In the genomic region with DNA sequence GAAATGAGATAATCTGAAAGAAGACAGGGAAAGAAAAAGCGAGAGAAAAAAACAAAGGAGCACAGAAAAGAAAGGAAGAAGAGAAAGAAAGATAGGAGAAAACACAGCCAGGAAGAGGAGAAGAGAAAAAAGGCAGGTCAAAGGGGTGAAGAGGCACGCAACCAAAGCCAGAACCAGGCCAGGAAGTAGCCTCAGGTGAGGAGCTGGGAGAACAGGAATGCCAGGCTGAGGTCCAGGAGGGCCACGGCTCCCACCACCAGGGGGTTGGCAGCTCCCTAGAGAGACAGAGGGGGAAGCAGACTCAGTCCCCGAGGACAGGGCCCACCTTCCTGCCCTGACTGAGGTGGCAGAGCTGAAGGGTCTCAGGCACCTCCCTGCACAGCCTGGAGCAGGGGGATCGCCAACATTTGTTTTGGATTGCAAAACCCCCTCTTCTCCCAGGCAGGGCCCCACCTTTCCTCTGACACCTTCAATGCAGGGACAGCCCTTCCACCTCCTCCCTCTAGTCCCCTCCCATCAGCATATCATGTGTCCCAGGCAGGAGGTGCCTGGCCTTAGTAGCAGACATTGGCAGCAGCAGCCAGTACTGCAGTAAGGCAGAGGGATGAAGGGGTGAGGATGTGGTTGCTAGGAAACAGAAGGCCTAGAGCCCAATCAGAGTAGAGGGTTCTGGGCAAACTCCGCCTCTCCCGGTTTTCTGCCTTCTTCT, we compare ENCODE assay signal across 1 cellular context.
TF ChIP-seq lines count a peak whose summit lies in the region.

No MANE protein-coding gene starts in this region.

TF ChIP-seq in HepG2, 621 proteins besides CTCF, POLR2A, EP300 and RAD21 (continued from another document and continues in another):
- TF ChIP-seq PAXIP1 (CRISPR knock-in tag; conservative IDR thresholded peaks at IDR 0.05) = no peak
- 0 out of 2 replicates have a peak, but pooled peaks have one; percentile 4 for TF ChIP-seq ZNF414 (CRISPR knock-in tag; IDR thresholded peaks at IDR 0.05)
- no peak for TF ChIP-seq PAF1 (CRISPR knock-in tag; IDR thresholded peaks at IDR 0.05)
- 0 out of 2 replicates have a peak, but pooled peaks have one; percentile 59 for TF ChIP-seq ZNF512B (CRISPR knock-in tag; IDR thresholded peaks at IDR 0.05; ENCODE audit: borderline replicate concordance)
- TF ChIP-seq ZNF777 (CRISPR knock-in tag; IDR thresholded peaks at IDR 0.05) = no peak
- TF ChIP-seq, protein P1, sequence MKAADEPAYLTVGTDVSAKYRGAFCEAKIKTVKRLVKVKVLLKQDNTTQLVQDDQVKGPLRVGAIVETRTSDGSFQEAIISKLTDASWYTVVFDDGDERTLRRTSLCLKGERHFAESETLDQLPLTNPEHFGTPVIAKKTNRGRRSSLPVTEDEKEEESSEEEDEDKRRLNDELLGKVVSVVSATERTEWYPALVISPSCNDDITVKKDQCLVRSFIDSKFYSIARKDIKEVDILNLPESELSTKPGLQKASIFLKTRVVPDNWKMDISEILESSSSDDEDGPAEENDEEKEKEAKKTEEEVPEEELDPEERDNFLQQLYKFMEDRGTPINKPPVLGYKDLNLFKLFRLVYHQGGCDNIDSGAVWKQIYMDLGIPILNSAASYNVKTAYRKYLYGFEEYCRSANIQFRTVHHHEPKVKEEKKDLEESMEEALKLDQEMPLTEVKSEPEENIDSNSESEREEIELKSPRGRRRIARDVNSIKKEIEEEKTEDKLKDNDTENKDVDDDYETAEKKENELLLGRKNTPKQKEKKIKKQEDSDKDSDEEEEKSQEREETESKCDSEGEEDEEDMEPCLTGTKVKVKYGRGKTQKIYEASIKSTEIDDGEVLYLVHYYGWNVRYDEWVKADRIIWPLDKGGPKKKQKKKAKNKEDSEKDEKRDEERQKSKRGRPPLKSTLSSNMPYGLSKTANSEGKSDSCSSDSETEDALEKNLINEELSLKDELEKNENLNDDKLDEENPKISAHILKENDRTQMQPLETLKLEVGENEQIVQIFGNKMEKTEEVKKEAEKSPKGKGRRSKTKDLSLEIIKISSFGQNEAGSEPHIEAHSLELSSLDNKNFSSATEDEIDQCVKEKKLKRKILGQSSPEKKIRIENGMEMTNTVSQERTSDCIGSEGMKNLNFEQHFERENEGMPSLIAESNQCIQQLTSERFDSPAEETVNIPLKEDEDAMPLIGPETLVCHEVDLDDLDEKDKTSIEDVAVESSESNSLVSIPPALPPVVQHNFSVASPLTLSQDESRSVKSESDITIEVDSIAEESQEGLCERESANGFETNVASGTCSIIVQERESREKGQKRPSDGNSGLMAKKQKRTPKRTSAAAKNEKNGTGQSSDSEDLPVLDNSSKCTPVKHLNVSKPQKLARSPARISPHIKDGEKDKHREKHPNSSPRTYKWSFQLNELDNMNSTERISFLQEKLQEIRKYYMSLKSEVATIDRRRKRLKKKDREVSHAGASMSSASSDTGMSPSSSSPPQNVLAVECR (CRISPR knock-in tag; IDR thresholded peaks at IDR 0.05; ENCODE audit: borderline replicate concordance) = no peak
- TF ChIP-seq ZNF350 (CRISPR knock-in tag; IDR thresholded peaks at IDR 0.05; ENCODE audit: borderline replicate concordance, low read depth) = peak; percentile 61; the same call in 1 of the 2 replicates
- no peak for TF ChIP-seq ZNF547 (CRISPR knock-in tag; IDR thresholded peaks at IDR 0.05)
- TF ChIP-seq HDAC1 (CRISPR knock-in tag; IDR thresholded peaks at IDR 0.05) = no peak
- TF ChIP-seq ZFX (CRISPR knock-in tag; IDR thresholded peaks at IDR 0.05; ENCODE audit: low read depth) = peak; percentile 19; the same call in 1 of the 2 replicates
- TF ChIP-seq CENPT (CRISPR knock-in tag; IDR thresholded peaks at IDR 0.05; ENCODE audit: low read depth) = no peak
- no peak for TF ChIP-seq NFIC (IDR thresholded peaks at IDR 0.05; ENCODE audit: low read length)
- TF ChIP-seq CSRNP1 (CRISPR knock-in tag; IDR thresholded peaks at IDR 0.05) = no peak
- TF ChIP-seq, protein P2, sequence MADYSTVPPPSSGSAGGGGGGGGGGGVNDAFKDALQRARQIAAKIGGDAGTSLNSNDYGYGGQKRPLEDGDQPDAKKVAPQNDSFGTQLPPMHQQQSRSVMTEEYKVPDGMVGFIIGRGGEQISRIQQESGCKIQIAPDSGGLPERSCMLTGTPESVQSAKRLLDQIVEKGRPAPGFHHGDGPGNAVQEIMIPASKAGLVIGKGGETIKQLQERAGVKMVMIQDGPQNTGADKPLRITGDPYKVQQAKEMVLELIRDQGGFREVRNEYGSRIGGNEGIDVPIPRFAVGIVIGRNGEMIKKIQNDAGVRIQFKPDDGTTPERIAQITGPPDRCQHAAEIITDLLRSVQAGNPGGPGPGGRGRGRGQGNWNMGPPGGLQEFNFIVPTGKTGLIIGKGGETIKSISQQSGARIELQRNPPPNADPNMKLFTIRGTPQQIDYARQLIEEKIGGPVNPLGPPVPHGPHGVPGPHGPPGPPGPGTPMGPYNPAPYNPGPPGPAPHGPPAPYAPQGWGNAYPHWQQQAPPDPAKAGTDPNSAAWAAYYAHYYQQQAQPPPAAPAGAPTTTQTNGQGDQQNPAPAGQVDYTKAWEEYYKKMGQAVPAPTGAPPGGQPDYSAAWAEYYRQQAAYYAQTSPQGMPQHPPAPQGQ (CRISPR knock-in tag; IDR thresholded peaks at IDR 0.05; ENCODE audit: borderline replicate concordance) = no peak
- no peak; the same call in 1 of the 2 replicates for TF ChIP-seq SALL1 (CRISPR knock-in tag; IDR thresholded peaks at IDR 0.05)
- TF ChIP-seq, protein P3, sequence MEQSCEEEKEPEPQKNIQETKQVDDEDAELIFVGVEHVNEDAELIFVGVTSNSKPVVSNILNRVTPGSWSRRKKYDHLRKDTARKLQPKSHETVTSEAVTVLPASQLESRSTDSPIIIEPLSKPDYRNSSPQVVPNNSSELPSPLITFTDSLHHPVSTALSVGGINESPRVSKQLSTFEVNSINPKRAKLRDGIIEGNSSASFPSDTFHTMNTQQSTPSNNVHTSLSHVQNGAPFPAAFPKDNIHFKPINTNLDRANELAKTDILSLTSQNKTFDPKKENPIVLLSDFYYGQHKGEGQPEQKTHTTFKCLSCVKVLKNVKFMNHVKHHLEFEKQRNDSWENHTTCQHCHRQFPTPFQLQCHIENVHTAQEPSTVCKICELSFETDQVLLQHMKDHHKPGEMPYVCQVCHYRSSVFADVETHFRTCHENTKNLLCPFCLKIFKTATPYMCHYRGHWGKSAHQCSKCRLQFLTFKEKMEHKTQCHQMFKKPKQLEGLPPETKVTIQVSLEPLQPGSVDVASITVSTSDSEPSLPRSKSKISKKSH (CRISPR knock-in tag; IDR thresholded peaks at IDR 0.05; ENCODE audit: borderline replicate concordance) = 0 out of 2 replicates have a peak, but pooled peaks have one; percentile 47
- TF ChIP-seq ZNF432 (CRISPR knock-in tag; IDR thresholded peaks at IDR 0.05; ENCODE audit: borderline replicate concordance) = no peak
- TF ChIP-seq BHLHE40 (IDR thresholded peaks at IDR 0.05; ENCODE audit: low read length) = no peak
- TF ChIP-seq ARID2 (CRISPR knock-in tag; IDR thresholded peaks at IDR 0.05; ENCODE audit: borderline replicate concordance) = no peak
- TF ChIP-seq TEAD3 (CRISPR knock-in tag; optimal IDR thresholded peaks at IDR 0.05; ENCODE audit: borderline replicate concordance) = peak; percentile 31
- no peak for TF ChIP-seq KAT7 (CRISPR knock-in tag; IDR thresholded peaks at IDR 0.05; ENCODE audit: borderline replicate concordance)
- TF ChIP-seq CC2D1A (CRISPR knock-in tag; IDR thresholded peaks at IDR 0.05) = no peak
- no peak for TF ChIP-seq ZSCAN9 (CRISPR knock-in tag; IDR thresholded peaks at IDR 0.05; ENCODE audit: borderline replicate concordance)
- peak; percentile 64; the same call in 1 of the 2 replicates for TF ChIP-seq NRL (CRISPR knock-in tag; IDR thresholded peaks at IDR 0.05; ENCODE audit: borderline replicate concordance)
- TF ChIP-seq HES4 (CRISPR knock-in tag; IDR thresholded peaks at IDR 0.05; ENCODE audit: borderline replicate concordance) = no peak
- no peak for TF ChIP-seq ATF6 (CRISPR knock-in tag; conservative IDR thresholded peaks at IDR 0.05)
- TF ChIP-seq ZNF264 (CRISPR knock-in tag; IDR thresholded peaks at IDR 0.05) = no peak
- TF ChIP-seq IRX3 (CRISPR knock-in tag; IDR thresholded peaks at IDR 0.05; ENCODE audit: borderline replicate concordance, low read depth) = no peak
